In genomic region chr1:2611034-2611501, GRCh38 we compare ENCODE assay signal across 10 cellular contexts. TPM values are rescaled to one million over a fixed set of nuclear protein-coding genes. Genes with fewer than 3 reads are reported as not detected.
DNase-seq lines count a peak whose midpoint lies in the region; ATAC-seq and TF ChIP-seq lines count a peak whose summit lies in the region.
"Had no signal": no experiment of that assay in that cellular context is flagged by ENCODE, and none has a peak within 500 bp of the region (broad histone marks: within the 10 kb centered on the region; RNA-seq: fewer than 3 reads in every experiment).

No MANE protein-coding gene starts in this region.

- DNase-seq in activated effector memory CD4-positive, alpha-beta T cell treated with anti-CD3 and anti-CD28 coated beads, Interleukin-2, amount 50 U/mL, for 16 hours, result peak; percentile 66
- no peak for DNase-seq in activated effector memory CD4-positive, alpha-beta T cell treated with Interleukin-2 at 50 U/mL for 16 hours
- DNase-seq in SK-N-SH (peak; percentile 93), left cardiac atrium (no peak), cerebellar nuclear complex (lab: John Stamatoyannopoulos, UW) (no peak)
- DNase-seq in stimulated activated naive B cell treated with anti-CD40 and anti-IgM and Interleukin-4, amounts not matched to agents 10 μg/mL and 1 μg/mL and 100 μg/mL, for 72 hours, result no peak
- DNase-seq: DND-41, Kasumi-1 had no signal

- CTCF ChIA-PET in SK-N-SH (lab: Yijun Ruan, JAX), result interaction anchor here (1.1 to 1.2 kb wide), 2 partner anchors 13 to 176 kb away, joined by 3 to 4 read pairs; no protein-coding TSS in a partner anchor

- intact Hi-C loops in left cardiac atrium (cut with DNase I), result no loop called here

- POLR2A ChIA-PET in SK-N-SH (lab: Yijun Ruan, JAX), result interaction anchor here (1.0 to 1.2 kb wide), 3 partner anchors 23 to 30 kb away, joined by 3 to 5 read pairs (median 4); no protein-coding TSS in a partner anchor

- TF ChIP-seq RAD21 in SK-N-SH (IDR thresholded peaks at IDR 0.05; ENCODE audit: low read length), result no peak

- H3K27ac Mint-ChIP-seq in stimulated activated naive B cell treated with anti-CD40 and anti-IgM and Interleukin-4, amounts not matched to agents 10 μg/mL and 1 μg/mL and 100 μg/mL, for 72 hours, result no peak overlapping the region

- no peaks in the 10 kb centered on the region for H4K20me1 ChIP-seq in SK-N-SH (ENCODE audit: insufficient read depth)

- ATAC-seq in left cardiac atrium (peak; percentile 23 to 54), HG03565 (IDR thresholded peaks at IDR 0.05; ENCODE audit: unreplicated experiment) (no peak), HG03469 (IDR thresholded peaks at IDR 0.05; ENCODE audit: unreplicated experiment) (no peak)
- ATAC-seq in stimulated activated naive B cell treated with anti-CD40 and anti-IgM and Interleukin-4, amounts not matched to agents 10 μg/mL and 1 μg/mL and 100 μg/mL, for 72 hours (replicated peaks), result peak; percentile 41 to 59

- H3K4me3 Mint-ChIP-seq in stimulated activated naive B cell treated with anti-CD40 and anti-IgM and Interleukin-4, amounts not matched to agents 10 μg/mL and 1 μg/mL and 100 μg/mL, for 72 hours, result no peak overlapping the region

- no peak overlapping the region for H3K4me2 ChIP-seq in SK-N-SH

- no peak overlapping the region for H3K9ac ChIP-seq in SK-N-SH

- H3K4me3 ChIP-seq in SK-N-SH (ENCODE audit: low read depth in 2 of 2, low read length in 1 of 2), result peak overlapping the region in 1 of 2 experiments; percentile 32; a peak in 1 of 4 replicates

- peaks cover 0 to 14% of the 10 kb centered on the region in 2 donors for H3K36me3 Mint-ChIP-seq in stimulated activated naive B cell treated with anti-CD40 and anti-IgM and Interleukin-4, amounts not matched to agents 10 μg/mL and 1 μg/mL and 100 μg/mL, for 72 hours

- H3K9me3 Mint-ChIP-seq in stimulated activated naive B cell treated with anti-CD40 and anti-IgM and Interleukin-4, amounts not matched to agents 10 μg/mL and 1 μg/mL and 100 μg/mL, for 72 hours, result peaks cover 6 to 19% of the 10 kb centered on the region in 2 donors

- H3F3A ChIP-seq in SK-N-SH (replicated peaks; ENCODE audit: insufficient read depth), result no peaks in the 10 kb centered on the region

- no peak for TF ChIP-seq CTCF in SK-N-SH (IDR thresholded peaks at IDR 0.05)

- H3K9me3 ChIP-seq in SK-N-SH, result no peaks in the 10 kb centered on the region

- peaks cover 0 to 13% of the 10 kb centered on the region in 2 experiments; a peak in 1 of 4 replicates for H3K4me1 ChIP-seq in SK-N-SH (ENCODE audit: control insufficient read depth in 1 of 2, insufficient read depth in 2 of 2, low read depth in 1 of 2, low read length in 1 of 2)

- no peaks in the 10 kb centered on the region for H3K36me3 ChIP-seq in SK-N-SH (replicated peaks in 1 of 2; ENCODE audit: control insufficient read depth in 1 of 2, insufficient read depth in 2 of 2, low read length in 1 of 2)

- H2AFZ ChIP-seq in SK-N-SH (ENCODE audit: low read depth), result no peak overlapping the region

- H3K9me2 ChIP-seq in SK-N-SH, result no peaks in the 10 kb centered on the region

- TF ChIP-seq EP300 in SK-N-SH (IDR thresholded peaks at IDR 0.05; ENCODE audit: borderline replicate concordance in 1 of 2, low read depth in 1 of 2, low read length in 1 of 2), result no peak

- 0% methylated on average over 1 of the region's 24 CpGs for WGBS in SK-N-SH (ENCODE audit: low lambda C conversion rate)

- no peaks in the 10 kb centered on the region for H3K27me3 ChIP-seq in SK-N-SH (ENCODE audit: insufficient read depth)

- H3K27ac ChIP-seq in SK-N-SH (ENCODE audit: low read depth in 2 of 2, low read length in 1 of 2), result no peak overlapping the region; a peak in 1 of 4 replicates

- H3K79me2 ChIP-seq in SK-N-SH (ENCODE audit: insufficient read depth), result no peaks in the 10 kb centered on the region

- peaks cover 21 to 30% of the 10 kb centered on the region in 2 donors for H3K27me3 Mint-ChIP-seq in stimulated activated naive B cell treated with anti-CD40 and anti-IgM and Interleukin-4, amounts not matched to agents 10 μg/mL and 1 μg/mL and 100 μg/mL, for 72 hours

- no peaks in the 10 kb centered on the region for H3K4me1 Mint-ChIP-seq in stimulated activated naive B cell treated with anti-CD40 and anti-IgM and Interleukin-4, amounts not matched to agents 10 μg/mL and 1 μg/mL and 100 μg/mL, for 72 hours

TF ChIP-seq in SK-N-SH, 30 proteins besides CTCF, POLR2A, EP300 and RAD21:
- TF ChIP-seq TAF1 (IDR thresholded peaks at IDR 0.05; ENCODE audit: borderline replicate concordance, low read depth, low read length) (no peak), MXI1 (IDR thresholded peaks at IDR 0.05; ENCODE audit: low read depth, low read length) (0 out of 2 replicates have a peak, but pooled peaks have one; percentile 15)

RNA-seq across cellular contexts. Expression of gene MMEL1, which starts 21.7 kb away (rescaled TPM):
- polyA plus RNA-seq in SK-N-SH (2012; rRNA removed), result 0.16 and 0.26 TPM in 2 replicates
- 0.22 and 0.35 TPM in 2 replicates for polyA plus RNA-seq in SK-N-SH (2012; cell fraction: cytosol; rRNA removed)
- 0.42 and 1.0 TPM in 2 replicates for polyA plus RNA-seq in SK-N-SH (2012; cell fraction: nucleus; rRNA removed)
- under 1 TPM; 0.47 to 0.68 TPM for total RNA-seq in left cardiac atrium

RNA-seq across cellular contexts. Expression of gene PRXL2B, which starts 24.5 kb away (rescaled TPM):
- polyA plus RNA-seq in SK-N-SH (2012; rRNA removed), result 28.0 and 33.7 TPM in 2 replicates
- 13.0 and 22.1 TPM in 2 replicates for polyA plus RNA-seq in SK-N-SH (2012; cell fraction: cytosol; rRNA removed)
- polyA plus RNA-seq in SK-N-SH (2012; cell fraction: nucleus; rRNA removed), result 43.9 and 44.0 TPM in 2 replicates
- total RNA-seq in left cardiac atrium, result 10 to 100 TPM; 10.8 to 14.1 TPM

RNA-seq across cellular contexts. Expression of gene TNFRSF14, which starts 54.9 kb away (rescaled TPM):
- 0.19 and 0.28 TPM in 2 replicates for polyA plus RNA-seq in SK-N-SH (2012; rRNA removed)
- polyA plus RNA-seq in SK-N-SH (2012; cell fraction: cytosol; rRNA removed), result 0.03 and 0.08 TPM in 2 replicates
- 0.61 and 0.96 TPM in 2 replicates for polyA plus RNA-seq in SK-N-SH (2012; cell fraction: nucleus; rRNA removed)
- 10 to 100 TPM; 21.6 to 22.6 TPM for total RNA-seq in left cardiac atrium

Comparison
In these comparisons a context has a peak if more than half of its experiments do, and no peak if none do; other contexts are left out.
1. DNase-seq: peak in activated effector memory CD4-positive, alpha-beta T cell treated with anti-CD3 and anti-CD28 coated beads, Interleukin-2, amount 50 U/mL, for 16 hours (single experiment) and SK-N-SH (single experiment); none in activated effector memory CD4-positive, alpha-beta T cell treated with Interleukin-2 at 50 U/mL for 16 hours (single experiment), left cardiac atrium (single experiment), stimulated activated naive B cell treated with anti-CD40 and anti-IgM and Interleukin-4, amounts not matched to agents 10 μg/mL and 1 μg/mL and 100 μg/mL, for 72 hours (single experiment) and cerebellar nuclear complex (0 of 2).
2. ATAC-seq: peak in left cardiac atrium (2 of 2) and stimulated activated naive B cell treated with anti-CD40 and anti-IgM and Interleukin-4, amounts not matched to agents 10 μg/mL and 1 μg/mL and 100 μg/mL, for 72 hours (2 of 2); none in HG03565 (single experiment) and HG03469 (single experiment).